ENCODE assay signal across 25 cellular contexts in the genomic region with DNA sequence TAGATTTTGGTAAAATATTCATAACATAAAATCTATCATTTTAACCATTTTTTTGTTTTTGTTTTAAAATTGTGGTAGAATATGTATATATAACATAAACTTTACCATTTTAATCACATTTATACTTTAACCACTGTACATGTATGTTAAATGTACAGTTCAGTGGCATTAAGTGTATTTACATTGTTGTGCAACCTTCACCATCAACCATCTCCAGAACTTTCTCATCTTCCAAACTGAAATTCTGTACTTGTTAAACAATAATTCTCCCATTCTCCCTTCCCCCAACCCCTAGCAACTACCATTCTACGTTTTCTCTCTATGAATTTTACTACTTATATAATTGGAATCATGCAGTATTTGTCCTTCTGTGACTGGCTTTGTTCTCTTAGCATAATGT. TPM values are rescaled to one million over a fixed set of nuclear protein-coding genes. Genes with fewer than 3 reads are reported as not detected.
DNase-seq lines count a peak whose midpoint lies in the region; ATAC-seq, FAIRE-seq and TF ChIP-seq lines count a peak whose summit lies in the region.
"Had no signal": no experiment of that assay in that cellular context is flagged by ENCODE, and none has a peak within 500 bp of the region (broad histone marks: within the 10 kb centered on the region; RNA-seq: fewer than 3 reads in every experiment).

No MANE protein-coding gene starts in this region.

- peaks cover 20% of the 10 kb centered on the region for H3K36me3 Mint-ChIP-seq in CD4-positive, CD25-positive, alpha-beta regulatory T cell

- no peak overlapping the region for H3K4me2 ChIP-seq in A549
- no peak overlapping the region for H3K4me2 ChIP-seq in GM23248 (ENCODE audit: unreplicated experiment)

- no peaks in the 10 kb centered on the region for H3K9me3 Mint-ChIP-seq in CD4-positive, CD25-positive, alpha-beta regulatory T cell
- no peaks in the 10 kb centered on the region for H3K9me3 Mint-ChIP-seq in stimulated activated naive CD8-positive, alpha-beta T cell treated with anti-CD3 and anti-CD28 coated beads, Interleukin-15, amount 100 ng/mL, for 72 hours
- H3K9me3 Mint-ChIP-seq: CD4-positive, alpha-beta T cell had no signal

- WGBS in A549 (ENCODE audit: missing lambda C conversion rate): 63% methylated on average over 1 of the region's 1 CpG
- 87 to 91% methylated on average over 1 of the region's 1 CpG for WGBS in GM23248 (ENCODE audit: low coverage in 1 of 2, low lambda C conversion rate in 2 of 2, missing lambda C conversion rate in 2 of 2), 2 experiments

- H2AFZ ChIP-seq in GM23248: no peak overlapping the region

- POLR2A ChIA-PET in A549 (lab: Yijun Ruan, JAX) (no interaction called here), Panc1 (lab: Charles Lee) (no interaction called here)

- H3K27ac Mint-ChIP-seq in CD4-positive, CD25-positive, alpha-beta regulatory T cell: no peak overlapping the region
- no peak overlapping the region for H3K27ac Mint-ChIP-seq in stimulated activated naive CD8-positive, alpha-beta T cell treated with anti-CD3 and anti-CD28 coated beads, Interleukin-15, amount 100 ng/mL, for 72 hours
- H3K27ac Mint-ChIP-seq: CD4-positive, alpha-beta T cell had no signal

- H3K9ac ChIP-seq in kidney (ENCODE audit: low read length in 2 of 2) (no peak overlapping the region), GM23248 (no peak overlapping the region)

- no peak for TF ChIP-seq POLR2A in A549 (IDR thresholded peaks at IDR 0.05; ENCODE audit: low read length)

- in situ Hi-C loops in Panc1 (cut with HindIII; ENCODE audit: low pct_unique_long_range_greater_than_20kb, low sequenced_read_pairs): no loop called here
- in situ Hi-C loops in GM23248 (cut with MboI): no loop called here

- no peaks in the 10 kb centered on the region for H3K27me3 Mint-ChIP-seq in CD4-positive, CD25-positive, alpha-beta regulatory T cell
- no peaks in the 10 kb centered on the region for H3K27me3 Mint-ChIP-seq in stimulated activated naive CD8-positive, alpha-beta T cell treated with anti-CD3 and anti-CD28 coated beads, Interleukin-15, amount 100 ng/mL, for 72 hours
- H3K27me3 Mint-ChIP-seq: CD4-positive, alpha-beta T cell had no signal

- intact Hi-C loops in Panc1 (cut with micrococcal nuclease; ENCODE audit: unreplicated experiment) (no loop called here), kidney (cut with DNase I) (no loop called here)

- ATAC-seq in A549: no peak
- ATAC-seq in CD4-positive, CD25-positive, alpha-beta regulatory T cell (ENCODE audit: low read depth in 2 of 2): no peak
- ATAC-seq in Panc1: no peak
- no peak for ATAC-seq in GM21526 (IDR thresholded peaks at IDR 0.05; ENCODE audit: low FRiP score, unreplicated experiment)
- no peak for ATAC-seq in stimulated activated naive CD8-positive, alpha-beta T cell treated with anti-CD3 and anti-CD28 coated beads, Interleukin-15, amount 100 ng/mL, for 72 hours
- ATAC-seq: PC-3 had no signal

- no peaks in the 10 kb centered on the region for H3K27me3 ChIP-seq in CD4-positive, CD25-positive, alpha-beta regulatory T cell (ENCODE audit: control insufficient read depth, insufficient read depth, low read length)
- H3K27me3 ChIP-seq in Panc1 (ENCODE audit: control insufficient read depth, insufficient read depth, low read length) (no peaks in the 10 kb centered on the region), GM23248 (replicated peaks; ENCODE audit: insufficient read depth) (no peaks in the 10 kb centered on the region)
- H3K27me3 ChIP-seq: BE2C had no signal

- H4K20me1 ChIP-seq in GM23248 (ENCODE audit: insufficient read depth): no peaks in the 10 kb centered on the region; the same call in 1 of the 2 replicates

- no peak for TF ChIP-seq EP300 in A549 (IDR thresholded peaks at IDR 0.05)

- BruUV-seq in Panc1 (replicated peaks; lab: Mats Ljungman, UMichigan): TSS peak; percentile 27

- H3K4me1 ChIP-seq in A549 (peaks cover 10% of the 10 kb centered on the region), Panc1 (ENCODE audit: control insufficient read depth, insufficient read depth, low read length) (peaks cover 9% of the 10 kb centered on the region), kidney (ENCODE audit: control insufficient read depth in 1 of 2, insufficient read depth in 1 of 2, low read depth in 1 of 2, low read length in 2 of 2) (peaks cover 5 to 11% of the 10 kb centered on the region in 2 donors), GM23248 (ENCODE audit: insufficient read depth) (no peaks in the 10 kb centered on the region)
- H3K4me1 ChIP-seq in CD4-positive, CD25-positive, alpha-beta regulatory T cell (ENCODE audit: control insufficient read depth, insufficient read depth, low read length, poor library complexity, severe bottlenecking): peaks cover 34% of the 10 kb centered on the region
- H3K4me1 ChIP-seq: BE2C, Caco-2 had no signal

- peaks cover 23 to 65% (median 37%) of the 10 kb centered on the region in 4 donors for H3K4me1 Mint-ChIP-seq in CD4-positive, CD25-positive, alpha-beta regulatory T cell
- peaks cover 15% of the 10 kb centered on the region for H3K4me1 Mint-ChIP-seq in stimulated activated naive CD8-positive, alpha-beta T cell treated with anti-CD3 and anti-CD28 coated beads, Interleukin-15, amount 100 ng/mL, for 72 hours

- no peaks in the 10 kb centered on the region for H3K9me3 ChIP-seq in A549
- H3K9me3 ChIP-seq in CD4-positive, CD25-positive, alpha-beta regulatory T cell (ENCODE audit: control insufficient read depth in 2 of 2, low read length in 2 of 2): no peaks in the 10 kb centered on the region
- no peaks in the 10 kb centered on the region for H3K9me3 ChIP-seq in Panc1 (ENCODE audit: control insufficient read depth, insufficient read depth, low read depth, low read length)
- no peaks in the 10 kb centered on the region for H3K9me3 ChIP-seq in kidney (ENCODE audit: control insufficient read depth in 1 of 2, low read length in 2 of 2)
- no peaks in the 10 kb centered on the region for H3K9me3 ChIP-seq in GM23248 (ENCODE audit: low read depth)
- H3K9me3 ChIP-seq: BE2C, Caco-2 had no signal

- CTCF ChIA-PET in A549 (lab: Yijun Ruan, JAX) (no interaction called here), Panc1 (lab: Charles Lee) (no interaction called here)

- no peak for TF ChIP-seq RAD21 in A549 (conservative IDR thresholded peaks at IDR 0.05 in 1 of 2, IDR thresholded peaks at IDR 0.05 in 1 of 2)

- no peaks in the 10 kb centered on the region for H3K9me2 ChIP-seq in GM23248 (ENCODE audit: insufficient read depth)

- no peak for TF ChIP-seq CTCF in A549 (IDR thresholded peaks at IDR 0.05)
- TF ChIP-seq CTCF in Panc1 (IDR thresholded peaks at IDR 0.05): no peak
- no peak for TF ChIP-seq CTCF in kidney (IDR thresholded peaks at IDR 0.05; ENCODE audit: borderline replicate concordance, extremely low read depth, insufficient read depth)

- FAIRE-seq in A549 (lab: Jason Lieb, UNC): peak; percentile 43
- FAIRE-seq in kidney (lab: Jason Lieb, UNC): peak; percentile 42
- FAIRE-seq: GM19239 had no signal

- DNase-seq in A549 (ENCODE audit: low read depth in 1 of 2, low spot score in 1 of 2) (no peak), Panc1 (ENCODE audit: low read depth, low spot score) (no peak), kidney (no peak), GM23248 (no peak)
- DNase-seq in CD4-positive, CD25-positive, alpha-beta regulatory T cell: no peak
- no peak for DNase-seq in stimulated activated naive CD8-positive, alpha-beta T cell treated with anti-CD3 and anti-CD28 coated beads, Interleukin-15, amount 100 ng/mL, for 72 hours
- DNase-seq: BE2C; Caco-2; CD4-positive, alpha-beta T cell; DMS153; GF-D8; Karpas-422; MM.1S; NCI-H1092 treated with DMSO at 0.1 percent for 48 hours; NCI-H146; NCI-H2029 treated with DMSO at 0.1 percent for 48 hours; NCI-H2171; NCI-H526; PC-3; SIG-M5 had no signal

- H3K27ac ChIP-seq in A549 (no peak overlapping the region), Panc1 (ENCODE audit: low read length) (no peak overlapping the region), kidney (ENCODE audit: low read depth in 2 of 2, low read length in 2 of 2) (no peak overlapping the region), GM23248 (no peak overlapping the region)
- no peak overlapping the region for H3K27ac ChIP-seq in CD4-positive, CD25-positive, alpha-beta regulatory T cell (ENCODE audit: insufficient read depth, low read length, poor library complexity, severe bottlenecking)
- H3K27ac ChIP-seq: RWPE1 had no signal

- no peaks in the 10 kb centered on the region for H3F3A ChIP-seq in GM23248 (ENCODE audit: insufficient read depth)

- H3K4me3 Mint-ChIP-seq in CD4-positive, CD25-positive, alpha-beta regulatory T cell: peak overlapping the region in 2 of 4 donors; percentile 10 to 27
- H3K4me3 Mint-ChIP-seq in stimulated activated naive CD8-positive, alpha-beta T cell treated with anti-CD3 and anti-CD28 coated beads, Interleukin-15, amount 100 ng/mL, for 72 hours: no peak overlapping the region

- H3K4me3 ChIP-seq in A549 (no peak overlapping the region), Panc1 (ENCODE audit: low read depth in 2 of 2, low read length in 2 of 2) (no peak overlapping the region), kidney (ENCODE audit: low read length in 2 of 2) (no peak overlapping the region), GM23248 (no peak overlapping the region)
- peak overlapping the region; percentile 17 for H3K4me3 ChIP-seq in CD4-positive, CD25-positive, alpha-beta regulatory T cell (ENCODE audit: low read depth, low read length)

- H3K79me2 ChIP-seq in GM23248 (ENCODE audit: insufficient read depth): peaks cover 99% of the 10 kb centered on the region

- H3K36me3 ChIP-seq in CD4-positive, CD25-positive, alpha-beta regulatory T cell (ENCODE audit: control insufficient read depth, insufficient read depth, low read length): peaks cover 4% of the 10 kb centered on the region
- H3K36me3 ChIP-seq in Panc1 (ENCODE audit: control insufficient read depth, insufficient read depth, low read length): no peaks in the 10 kb centered on the region
- H3K36me3 ChIP-seq in kidney (ENCODE audit: control insufficient read depth in 1 of 2, insufficient read depth in 2 of 2, low read length in 2 of 2): no peaks in the 10 kb centered on the region
- no peaks in the 10 kb centered on the region for H3K36me3 ChIP-seq in GM23248 (ENCODE audit: low read depth)
- H3K36me3 ChIP-seq: BE2C had no signal

RNA-seq across cellular contexts. Expression of gene ANKHD1, which starts 11.6 kb away (rescaled TPM):
- polyA plus RNA-seq in A549 (2011; rRNA removed) (94.1 and 111 TPM in 2 replicates), A549 (2017; fragmentation: RNase III; extraction: RNeasy Plus Mini Kit Qiagen cat#74134 plus additional on column Dnase treatment) (44.8 to 46.9 TPM (median 46.3 TPM) in 3 replicates), kidney (ENCODE audit: insufficient read depth, low read depth, low replicate concordance) (26.4 TPM), GM23248 (2016; fragmentation: Nextera tagmentation; extraction: Ambion mirVana) (24.3 and 26.1 TPM in 2 replicates)
- polyA plus RNA-seq in A549 (2012; cell fraction: cytosol; rRNA removed): 25.2 and 28.8 TPM in 2 replicates
- polyA plus RNA-seq in A549 (2012; cell fraction: nucleus; rRNA removed): 42.9 and 52.2 TPM in 2 replicates
- 113 and 129 TPM in 2 replicates for polyA minus RNA-seq in A549 (2011; rRNA and poly(A)+ RNA removed)
- 227 TPM for total RNA-seq in CD4-positive, CD25-positive, alpha-beta regulatory T cell
- 10 to 100 TPM; 58.2 to 78.2 (median 64.6) TPM for polyA plus RNA-seq in CD4-positive, CD25-positive, alpha-beta regulatory T cell
- total RNA-seq in Panc1 (2021; ENCODE audit: unreplicated experiment) (140 TPM), kidney (130 TPM)
- polyA plus RNA-seq in Panc1 (2012; ENCODE audit: insufficient read length): 70.5 TPM
- 27.9 and 40.5 TPM in 2 replicates for total RNA-seq in GM23248 (2014; rRNA removed; shearing (Covaris generic))

RNA-seq across cellular contexts. Expression of gene SLC4A9, which starts 53.2 kb away (rescaled TPM):
- polyA plus RNA-seq in A549 (2011; rRNA removed): not detected in 2 replicates
- 0.01 TPM in 1 of 2 replicates, not detected in the other for polyA plus RNA-seq in A549 (2012; cell fraction: cytosol; rRNA removed)
- 0.02 and 0.06 TPM in 2 replicates for polyA plus RNA-seq in A549 (2012; cell fraction: nucleus; rRNA removed)
- not detected in 3 replicates for polyA plus RNA-seq in A549 (2017; fragmentation: RNase III; extraction: RNeasy Plus Mini Kit Qiagen cat#74134 plus additional on column Dnase treatment)
- polyA minus RNA-seq in A549 (2011; rRNA and poly(A)+ RNA removed): 0.08 TPM in 1 of 2 replicates, not detected in the other
- total RNA-seq in CD4-positive, CD25-positive, alpha-beta regulatory T cell: not detected
- polyA plus RNA-seq in CD4-positive, CD25-positive, alpha-beta regulatory T cell: not detected
- not detected for total RNA-seq in Panc1 (2021; ENCODE audit: unreplicated experiment)
- polyA plus RNA-seq in Panc1 (2012; ENCODE audit: insufficient read length): not detected
- 2.5 TPM for total RNA-seq in kidney
- polyA plus RNA-seq in kidney (ENCODE audit: insufficient read depth, low read depth, low replicate concordance): 29.9 TPM
- total RNA-seq in GM23248 (2014; rRNA removed; shearing (Covaris generic)): not detected in 2 replicates
- polyA plus RNA-seq in GM23248 (2016; fragmentation: Nextera tagmentation; extraction: Ambion mirVana): not detected in 2 replicates
- total RNA-seq: CD4-positive, alpha-beta T cell; Daoy; H4 had no signal
